ENCODE assay signal across 1 cellular context in the genomic region with DNA sequence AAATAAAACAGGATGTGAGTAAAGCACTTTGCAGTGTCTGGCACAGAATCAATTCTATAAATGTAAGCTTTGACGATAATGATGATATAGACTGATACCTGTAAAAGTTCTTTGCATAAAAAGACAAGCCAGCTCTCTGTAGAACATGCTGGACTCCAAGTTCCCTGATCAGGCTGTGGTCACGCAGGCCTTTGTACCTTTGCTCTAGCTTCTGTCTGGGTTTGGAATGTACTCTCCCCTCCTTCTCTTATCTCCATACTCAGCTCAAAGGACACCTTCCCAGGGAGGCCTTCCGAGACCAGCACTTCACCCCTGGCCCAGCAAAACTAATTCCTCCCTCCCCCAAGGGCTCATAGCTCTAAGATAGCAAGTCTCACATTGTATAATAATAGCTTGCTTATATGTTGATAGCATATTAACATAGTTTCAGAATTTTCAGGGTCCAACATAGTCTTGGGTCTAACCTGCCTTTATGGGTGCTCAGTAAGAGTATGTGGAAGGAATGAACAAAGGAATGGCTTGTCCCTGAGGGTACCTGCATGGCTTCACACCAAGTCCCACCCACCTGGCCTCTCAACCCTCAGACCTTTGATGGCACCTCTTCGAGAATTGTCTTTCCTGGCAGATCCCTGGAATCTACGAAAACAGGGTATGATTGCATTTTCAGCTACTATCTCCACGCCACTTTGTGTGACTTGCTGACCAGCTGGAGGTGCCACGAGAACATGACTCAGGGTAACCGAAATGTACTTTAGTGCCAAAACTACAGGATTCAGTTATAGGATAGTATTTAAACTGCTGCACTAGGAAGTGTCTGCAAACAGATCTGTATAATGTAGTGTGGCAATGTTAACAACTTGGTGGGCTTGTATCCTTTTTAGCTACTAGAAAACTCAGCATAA.
TF ChIP-seq lines count a peak whose summit lies in the region.

No MANE protein-coding gene starts in this region.

TF ChIP-seq in K562, 482 proteins besides CTCF, POLR2A, EP300 and RAD21 (continued from another document and continues in another):
- TF ChIP-seq, protein P1, sequence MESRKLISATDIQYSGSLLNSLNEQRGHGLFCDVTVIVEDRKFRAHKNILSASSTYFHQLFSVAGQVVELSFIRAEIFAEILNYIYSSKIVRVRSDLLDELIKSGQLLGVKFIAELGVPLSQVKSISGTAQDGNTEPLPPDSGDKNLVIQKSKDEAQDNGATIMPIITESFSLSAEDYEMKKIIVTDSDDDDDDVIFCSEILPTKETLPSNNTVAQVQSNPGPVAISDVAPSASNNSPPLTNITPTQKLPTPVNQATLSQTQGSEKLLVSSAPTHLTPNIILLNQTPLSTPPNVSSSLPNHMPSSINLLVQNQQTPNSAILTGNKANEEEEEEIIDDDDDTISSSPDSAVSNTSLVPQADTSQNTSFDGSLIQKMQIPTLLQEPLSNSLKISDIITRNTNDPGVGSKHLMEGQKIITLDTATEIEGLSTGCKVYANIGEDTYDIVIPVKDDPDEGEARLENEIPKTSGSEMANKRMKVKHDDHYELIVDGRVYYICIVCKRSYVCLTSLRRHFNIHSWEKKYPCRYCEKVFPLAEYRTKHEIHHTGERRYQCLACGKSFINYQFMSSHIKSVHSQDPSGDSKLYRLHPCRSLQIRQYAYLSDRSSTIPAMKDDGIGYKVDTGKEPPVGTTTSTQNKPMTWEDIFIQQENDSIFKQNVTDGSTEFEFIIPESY (CRISPR knock-in tag; IDR thresholded peaks at IDR 0.05) = no peak
- TF ChIP-seq MCM5 (IDR thresholded peaks at IDR 0.05; ENCODE audit: low read depth) = no peak
- no peak for TF ChIP-seq NFYB (IDR thresholded peaks at IDR 0.05; ENCODE audit: extremely low read depth, insufficient read length)
- no peak for TF ChIP-seq ZMIZ1 (IDR thresholded peaks at IDR 0.05; ENCODE audit: low read depth in 2 of 2, low read length in 2 of 2)
- no peak for TF ChIP-seq PRMT5 (CRISPR knock-in tag; IDR thresholded peaks at IDR 0.05)
- TF ChIP-seq ZNF143 (CRISPR knock-in tag; IDR thresholded peaks at IDR 0.05) = no peak
- TF ChIP-seq, protein P2, sequence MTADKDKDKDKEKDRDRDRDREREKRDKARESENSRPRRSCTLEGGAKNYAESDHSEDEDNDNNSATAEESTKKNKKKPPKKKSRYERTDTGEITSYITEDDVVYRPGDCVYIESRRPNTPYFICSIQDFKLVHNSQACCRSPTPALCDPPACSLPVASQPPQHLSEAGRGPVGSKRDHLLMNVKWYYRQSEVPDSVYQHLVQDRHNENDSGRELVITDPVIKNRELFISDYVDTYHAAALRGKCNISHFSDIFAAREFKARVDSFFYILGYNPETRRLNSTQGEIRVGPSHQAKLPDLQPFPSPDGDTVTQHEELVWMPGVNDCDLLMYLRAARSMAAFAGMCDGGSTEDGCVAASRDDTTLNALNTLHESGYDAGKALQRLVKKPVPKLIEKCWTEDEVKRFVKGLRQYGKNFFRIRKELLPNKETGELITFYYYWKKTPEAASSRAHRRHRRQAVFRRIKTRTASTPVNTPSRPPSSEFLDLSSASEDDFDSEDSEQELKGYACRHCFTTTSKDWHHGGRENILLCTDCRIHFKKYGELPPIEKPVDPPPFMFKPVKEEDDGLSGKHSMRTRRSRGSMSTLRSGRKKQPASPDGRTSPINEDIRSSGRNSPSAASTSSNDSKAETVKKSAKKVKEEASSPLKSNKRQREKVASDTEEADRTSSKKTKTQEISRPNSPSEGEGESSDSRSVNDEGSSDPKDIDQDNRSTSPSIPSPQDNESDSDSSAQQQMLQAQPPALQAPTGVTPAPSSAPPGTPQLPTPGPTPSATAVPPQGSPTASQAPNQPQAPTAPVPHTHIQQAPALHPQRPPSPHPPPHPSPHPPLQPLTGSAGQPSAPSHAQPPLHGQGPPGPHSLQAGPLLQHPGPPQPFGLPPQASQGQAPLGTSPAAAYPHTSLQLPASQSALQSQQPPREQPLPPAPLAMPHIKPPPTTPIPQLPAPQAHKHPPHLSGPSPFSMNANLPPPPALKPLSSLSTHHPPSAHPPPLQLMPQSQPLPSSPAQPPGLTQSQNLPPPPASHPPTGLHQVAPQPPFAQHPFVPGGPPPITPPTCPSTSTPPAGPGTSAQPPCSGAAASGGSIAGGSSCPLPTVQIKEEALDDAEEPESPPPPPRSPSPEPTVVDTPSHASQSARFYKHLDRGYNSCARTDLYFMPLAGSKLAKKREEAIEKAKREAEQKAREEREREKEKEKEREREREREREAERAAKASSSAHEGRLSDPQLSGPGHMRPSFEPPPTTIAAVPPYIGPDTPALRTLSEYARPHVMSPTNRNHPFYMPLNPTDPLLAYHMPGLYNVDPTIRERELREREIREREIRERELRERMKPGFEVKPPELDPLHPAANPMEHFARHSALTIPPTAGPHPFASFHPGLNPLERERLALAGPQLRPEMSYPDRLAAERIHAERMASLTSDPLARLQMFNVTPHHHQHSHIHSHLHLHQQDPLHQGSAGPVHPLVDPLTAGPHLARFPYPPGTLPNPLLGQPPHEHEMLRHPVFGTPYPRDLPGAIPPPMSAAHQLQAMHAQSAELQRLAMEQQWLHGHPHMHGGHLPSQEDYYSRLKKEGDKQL (CRISPR knock-in tag; IDR thresholded peaks at IDR 0.05; ENCODE audit: borderline replicate concordance) = no peak
- no peak for TF ChIP-seq ZNF239 (CRISPR knock-in tag; IDR thresholded peaks at IDR 0.05)
- peak; percentile 35; the same call in 1 of the 2 replicates for TF ChIP-seq CBFA2T3 (IDR thresholded peaks at IDR 0.05)
- TF ChIP-seq E2F6 (IDR thresholded peaks at IDR 0.05; ENCODE audit: borderline replicate concordance in 1 of 2, extremely low read depth in 1 of 2, insufficient read depth in 1 of 2, insufficient read length in 1 of 2, low read depth in 1 of 2, low read length in 1 of 2, poor library complexity in 1 of 2, severe bottlenecking in 1 of 2) = no peak
- no peak for TF ChIP-seq ZNF232 (CRISPR knock-in tag; IDR thresholded peaks at IDR 0.05)
- peak; percentile 29; the same call in 1 of the 2 replicates for TF ChIP-seq DMBX1 (CRISPR knock-in tag; IDR thresholded peaks at IDR 0.05; ENCODE audit: borderline replicate concordance)
- TF ChIP-seq E2F5 (CRISPR knock-in tag; IDR thresholded peaks at IDR 0.05) = no peak
- no peak for TF ChIP-seq FOXM1 (IDR thresholded peaks at IDR 0.05; ENCODE audit: low read depth)
- no peak for TF ChIP-seq FOXM1 (CRISPR knock-in tag; IDR thresholded peaks at IDR 0.05; ENCODE audit: low read depth)
- TF ChIP-seq SREBF1 (IDR thresholded peaks at IDR 0.05; ENCODE audit: borderline replicate concordance, low read depth, low read length) = no peak
- no peak for TF ChIP-seq SP2 (IDR thresholded peaks at IDR 0.05; ENCODE audit: extremely low read depth, low read depth, low read length, poor library complexity, severe bottlenecking)
- no peak; the same call in 1 of the 2 replicates for TF ChIP-seq MYBL2 (IDR thresholded peaks at IDR 0.05; ENCODE audit: low read depth)
- TF ChIP-seq MYBL2 (CRISPR knock-in tag; IDR thresholded peaks at IDR 0.05; ENCODE audit: borderline replicate concordance) = no peak
- TF ChIP-seq, protein P3, sequence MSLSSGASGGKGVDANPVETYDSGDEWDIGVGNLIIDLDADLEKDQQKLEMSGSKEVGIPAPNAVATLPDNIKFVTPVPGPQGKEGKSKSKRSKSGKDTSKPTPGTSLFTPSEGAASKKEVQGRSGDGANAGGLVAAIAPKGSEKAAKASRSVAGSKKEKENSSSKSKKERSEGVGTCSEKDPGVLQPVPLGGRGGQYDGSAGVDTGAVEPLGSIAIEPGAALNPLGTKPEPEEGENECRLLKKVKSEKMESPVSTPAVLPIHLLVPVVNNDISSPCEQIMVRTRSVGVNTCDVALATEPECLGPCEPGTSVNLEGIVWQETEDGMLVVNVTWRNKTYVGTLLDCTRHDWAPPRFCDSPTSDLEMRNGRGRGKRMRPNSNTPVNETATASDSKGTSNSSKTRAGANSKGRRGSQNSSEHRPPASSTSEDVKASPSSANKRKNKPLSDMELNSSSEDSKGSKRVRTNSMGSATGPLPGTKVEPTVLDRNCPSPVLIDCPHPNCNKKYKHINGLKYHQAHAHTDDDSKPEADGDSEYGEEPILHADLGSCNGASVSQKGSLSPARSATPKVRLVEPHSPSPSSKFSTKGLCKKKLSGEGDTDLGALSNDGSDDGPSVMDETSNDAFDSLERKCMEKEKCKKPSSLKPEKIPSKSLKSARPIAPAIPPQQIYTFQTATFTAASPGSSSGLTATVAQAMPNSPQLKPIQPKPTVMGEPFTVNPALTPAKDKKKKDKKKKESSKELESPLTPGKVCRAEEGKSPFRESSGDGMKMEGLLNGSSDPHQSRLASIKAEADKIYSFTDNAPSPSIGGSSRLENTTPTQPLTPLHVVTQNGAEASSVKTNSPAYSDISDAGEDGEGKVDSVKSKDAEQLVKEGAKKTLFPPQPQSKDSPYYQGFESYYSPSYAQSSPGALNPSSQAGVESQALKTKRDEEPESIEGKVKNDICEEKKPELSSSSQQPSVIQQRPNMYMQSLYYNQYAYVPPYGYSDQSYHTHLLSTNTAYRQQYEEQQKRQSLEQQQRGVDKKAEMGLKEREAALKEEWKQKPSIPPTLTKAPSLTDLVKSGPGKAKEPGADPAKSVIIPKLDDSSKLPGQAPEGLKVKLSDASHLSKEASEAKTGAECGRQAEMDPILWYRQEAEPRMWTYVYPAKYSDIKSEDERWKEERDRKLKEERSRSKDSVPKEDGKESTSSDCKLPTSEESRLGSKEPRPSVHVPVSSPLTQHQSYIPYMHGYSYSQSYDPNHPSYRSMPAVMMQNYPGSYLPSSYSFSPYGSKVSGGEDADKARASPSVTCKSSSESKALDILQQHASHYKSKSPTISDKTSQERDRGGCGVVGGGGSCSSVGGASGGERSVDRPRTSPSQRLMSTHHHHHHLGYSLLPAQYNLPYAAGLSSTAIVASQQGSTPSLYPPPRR (CRISPR knock-in tag; IDR thresholded peaks at IDR 0.05; ENCODE audit: borderline replicate concordance) = no peak
- TF ChIP-seq, protein P4, sequence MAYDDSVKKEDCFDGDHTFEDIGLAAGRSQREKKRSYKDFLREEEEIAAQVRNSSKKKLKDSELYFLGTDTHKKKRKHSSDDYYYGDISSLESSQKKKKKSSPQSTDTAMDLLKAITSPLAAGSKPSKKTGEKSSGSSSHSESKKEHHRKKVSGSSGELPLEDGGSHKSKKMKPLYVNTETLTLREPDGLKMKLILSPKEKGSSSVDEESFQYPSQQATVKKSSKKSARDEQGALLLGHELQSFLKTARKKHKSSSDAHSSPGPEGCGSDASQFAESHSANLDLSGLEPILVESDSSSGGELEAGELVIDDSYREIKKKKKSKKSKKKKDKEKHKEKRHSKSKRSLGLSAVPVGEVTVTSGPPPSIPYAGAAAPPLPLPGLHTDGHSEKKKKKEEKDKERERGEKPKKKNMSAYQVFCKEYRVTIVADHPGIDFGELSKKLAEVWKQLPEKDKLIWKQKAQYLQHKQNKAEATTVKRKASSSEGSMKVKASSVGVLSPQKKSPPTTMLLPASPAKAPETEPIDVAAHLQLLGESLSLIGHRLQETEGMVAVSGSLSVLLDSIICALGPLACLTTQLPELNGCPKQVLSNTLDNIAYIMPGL (CRISPR knock-in tag; IDR thresholded peaks at IDR 0.05) = no peak
- no peak for TF ChIP-seq ZNF518B (CRISPR knock-in tag; IDR thresholded peaks at IDR 0.05)
- 0 out of 2 replicates have a peak, but pooled peaks have one; percentile 43 for TF ChIP-seq SMAD4 (CRISPR knock-in tag; conservative IDR thresholded peaks at IDR 0.05)
- no peak for TF ChIP-seq GABPA (tag; conservative IDR thresholded peaks at IDR 0.05; ENCODE audit: low read depth)
